Comparison of ENCODE assay signal across 25 cellular contexts in the genomic region with DNA sequence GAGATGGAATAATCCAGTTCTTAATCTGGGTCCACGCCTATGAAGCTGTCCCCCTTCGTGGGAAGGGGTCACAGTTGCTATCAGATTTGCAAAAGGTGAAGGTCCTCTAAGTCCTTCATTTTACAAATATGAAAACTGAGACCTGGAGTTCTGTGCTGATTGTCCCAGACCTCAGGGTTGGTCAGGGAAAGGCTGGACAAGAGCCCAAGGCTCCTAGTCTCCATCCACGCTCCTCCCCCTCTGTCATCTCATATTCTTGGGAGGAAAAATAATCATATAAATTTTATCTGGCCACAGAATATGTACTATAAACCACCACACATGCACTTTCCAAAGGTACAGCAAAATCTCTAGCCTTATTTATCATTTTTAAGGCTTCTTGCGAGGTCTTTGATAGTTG. TPM values are rescaled to one million over a fixed set of nuclear protein-coding genes. Genes with fewer than 3 reads are reported as not detected.
DNase-seq lines count a peak whose midpoint lies in the region; ATAC-seq and TF ChIP-seq lines count a peak whose summit lies in the region.
"Had no signal": no experiment of that assay in that cellular context is flagged by ENCODE, and none has a peak within 500 bp of the region (broad histone marks: within the 10 kb centered on the region; RNA-seq: fewer than 3 reads in every experiment).

No MANE protein-coding gene starts in this region.

- H3F3A ChIP-seq in PC-3 (ENCODE audit: low read length, unreplicated experiment): no peaks in the 10 kb centered on the region

- H3K36me3 ChIP-seq in PC-3 (ENCODE audit: low read depth, low read length) (no peaks in the 10 kb centered on the region), esophagus muscularis mucosa (no peaks in the 10 kb centered on the region), neutrophil (no peaks in the 10 kb centered on the region), transverse colon (no peaks in the 10 kb centered on the region), sigmoid colon (no peaks in the 10 kb centered on the region)

- TF ChIP-seq POLR2A in esophagus muscularis mucosa (IDR thresholded peaks at IDR 0.05; ENCODE audit: low read depth): no peak
- TF ChIP-seq POLR2A in transverse colon (IDR thresholded peaks at IDR 0.05): no peak
- no peak for TF ChIP-seq POLR2A in sigmoid colon (IDR thresholded peaks at IDR 0.05)

- no peak for TF ChIP-seq EP300 in esophagus muscularis mucosa (IDR thresholded peaks at IDR 0.05)
- no peak for TF ChIP-seq EP300 in transverse colon (IDR thresholded peaks at IDR 0.05; ENCODE audit: low read depth)
- no peak for TF ChIP-seq EP300 in sigmoid colon (IDR thresholded peaks at IDR 0.05)

- no peaks in the 10 kb centered on the region for H3K27me3 ChIP-seq in PC-3 (ENCODE audit: low read length)
- H3K27me3 ChIP-seq in esophagus muscularis mucosa: no peaks in the 10 kb centered on the region
- no peaks in the 10 kb centered on the region for H3K27me3 ChIP-seq in neutrophil
- H3K27me3 ChIP-seq in transverse colon: no peaks in the 10 kb centered on the region
- no peaks in the 10 kb centered on the region for H3K27me3 ChIP-seq in sigmoid colon

- peaks cover 4% of the 10 kb centered on the region in 2 donors for H3K36me3 Mint-ChIP-seq in CD14-positive monocyte
- H3K36me3 Mint-ChIP-seq: activated naive CD4-positive, alpha-beta T cell treated with anti-CD3 and anti-CD28 coated beads, Interleukin-2, amount 50 U/mL, for 24 hours; naive thymus-derived CD8-positive, alpha-beta T cell had no signal

- BruUV-seq in PC-3 (replicated peaks; lab: Mats Ljungman, UMichigan): no TSS peak

- no peak overlapping the region for H3K27ac Mint-ChIP-seq in CD14-positive monocyte
- H3K27ac Mint-ChIP-seq: activated naive CD4-positive, alpha-beta T cell treated with anti-CD3 and anti-CD28 coated beads, Interleukin-2, amount 50 U/mL, for 24 hours; activated T-helper 2 cell treated with anti-CD3 and anti-CD28 coated beads, Interferon-gamma antibody, Interleukin-2, Interleukin-4, amounts not matched to agents 10 μg/mL and 5 μg/mL and 100 μg/mL, durations not matched to agents 14 hours and 24 hours and 36 hours; GM23338 had no signal

- no peak overlapping the region for H3K9ac ChIP-seq in PC-3 (ENCODE audit: low read length)

- H3K9me3 ChIP-seq in PC-3 (ENCODE audit: low read length) (no peaks in the 10 kb centered on the region), esophagus muscularis mucosa (no peaks in the 10 kb centered on the region), neutrophil (no peaks in the 10 kb centered on the region), transverse colon (no peaks in the 10 kb centered on the region), sigmoid colon (no peaks in the 10 kb centered on the region)

- TF ChIP-seq CTCF in PC-3 (conservative IDR thresholded peaks at IDR 0.05; ENCODE audit: low read depth, low read length): no peak
- no peak for TF ChIP-seq CTCF in esophagus muscularis mucosa (IDR thresholded peaks at IDR 0.05)
- TF ChIP-seq CTCF in neutrophil (IDR thresholded peaks at IDR 0.05): no peak
- TF ChIP-seq CTCF in transverse colon (IDR thresholded peaks at IDR 0.05): no peak
- no peak for TF ChIP-seq CTCF in CD14-positive monocyte (IDR thresholded peaks at IDR 0.05)
- TF ChIP-seq CTCF in sigmoid colon (IDR thresholded peaks at IDR 0.05): no peak

- no peak overlapping the region for H3K4me3 ChIP-seq in PC-3 (ENCODE audit: low read length)
- H3K4me3 ChIP-seq in esophagus muscularis mucosa: no peak overlapping the region
- H3K4me3 ChIP-seq in neutrophil (ENCODE audit: low read depth in 1 of 2, low read length in 1 of 2): no peak overlapping the region
- no peak overlapping the region for H3K4me3 ChIP-seq in transverse colon
- H3K4me3 ChIP-seq in sigmoid colon: no peak overlapping the region
- H3K4me3 ChIP-seq: GM23338 had no signal

- H3K27me3 Mint-ChIP-seq in CD14-positive monocyte (ENCODE audit: low read depth in 3 of 3): peaks cover 0 to 3% (median 0%) of the 10 kb centered on the region in 3 donors
- H3K27me3 Mint-ChIP-seq: activated naive CD4-positive, alpha-beta T cell treated with anti-CD3 and anti-CD28 coated beads, Interleukin-2, amount 50 U/mL, for 24 hours; naive thymus-derived CD8-positive, alpha-beta T cell had no signal

- no peak overlapping the region for H3K4me3 Mint-ChIP-seq in CD14-positive monocyte
- H3K4me3 Mint-ChIP-seq: activated naive CD4-positive, alpha-beta T cell treated with anti-CD3 and anti-CD28 coated beads, Interleukin-2, amount 50 U/mL, for 24 hours; GM23338; naive thymus-derived CD8-positive, alpha-beta T cell had no signal

- H3K4me1 Mint-ChIP-seq in CD14-positive monocyte: peaks cover 56% of the 10 kb centered on the region

- H3K4me1 ChIP-seq in PC-3 (ENCODE audit: insufficient read depth, low read length): peaks cover 22% of the 10 kb centered on the region
- H3K4me1 ChIP-seq in esophagus muscularis mucosa: peaks cover 40 to 93% (median 86%) of the 10 kb centered on the region in 4 donors
- H3K4me1 ChIP-seq in neutrophil (ENCODE audit: control insufficient read depth in 1 of 2, insufficient read depth in 1 of 2, low read depth in 1 of 2, low read length in 1 of 2): peaks cover 39 to 43% of the 10 kb centered on the region in 2 experiments
- peaks cover 54 to 90% (median 76%) of the 10 kb centered on the region in 4 donors for H3K4me1 ChIP-seq in transverse colon
- peaks cover 0 to 75% (median 62%) of the 10 kb centered on the region in 4 donors for H3K4me1 ChIP-seq in sigmoid colon

- 86% methylated on average over 4 of the region's 4 CpGs for WGBS in esophagus muscularis mucosa
- 81 to 85% methylated on average over 3 to 4 of the region's 4 CpGs for WGBS in transverse colon (ENCODE audit: low coverage in 1 of 2), 2 donors
- WGBS in sigmoid colon, 2 donors: 75 to 89% methylated on average over 4 of the region's 4 CpGs

- H3K9me3 Mint-ChIP-seq in CD14-positive monocyte: no peaks in the 10 kb centered on the region
- H3K9me3 Mint-ChIP-seq: activated naive CD4-positive, alpha-beta T cell treated with anti-CD3 and anti-CD28 coated beads, Interleukin-2, amount 50 U/mL, for 24 hours; activated T-helper 2 cell treated with anti-CD3 and anti-CD28 coated beads, Interferon-gamma antibody, Interleukin-2, Interleukin-4, amounts not matched to agents 10 μg/mL and 5 μg/mL and 100 μg/mL, durations not matched to agents 14 hours and 24 hours and 36 hours; GM23338; naive thymus-derived CD8-positive, alpha-beta T cell had no signal

- no peaks in the 10 kb centered on the region for H3K9me2 ChIP-seq in PC-3 (replicated peaks; ENCODE audit: low read length)

- CTCF ChIA-PET in PC-3 (lab: Charles Lee): no interaction called here

- H3K79me2 ChIP-seq in PC-3 (ENCODE audit: low read length): peaks cover 98% of the 10 kb centered on the region

- peaks cover 40% of the 10 kb centered on the region for H4K20me1 ChIP-seq in PC-3 (ENCODE audit: low read length)

- in situ Hi-C loops in transverse colon (cut with MboI; ENCODE audit: low pct_ligation_motif_present in 1 of 4, low pct_unique_long_range_greater_than_20kb in 1 of 4, low sequenced_read_pairs in 3 of 4): no loop called here

- POLR2A ChIA-PET in PC-3 (lab: Charles Lee; ENCODE audit: unreplicated experiment): no interaction called here

- H3K27ac ChIP-seq in PC-3 (ENCODE audit: low read length) (no peak overlapping the region; the same call in 1 of the 2 replicates), esophagus muscularis mucosa (replicated peaks in 1 of 4) (peak overlapping the region; percentile 62 to 74 (median 67)), neutrophil (peak overlapping the region; percentile 47), transverse colon (peak overlapping the region; percentile 83 to 93 (median 85)), sigmoid colon (peak overlapping the region in 2 of 4 donors; percentile 2 to 65)

- intact Hi-C loops in PC-3 (cut with micrococcal nuclease): no loop called here
- intact Hi-C loops in esophagus muscularis mucosa (cut with DNase I): no loop called here
- intact Hi-C loops in transverse colon (cut with DNase I; ENCODE audit: low total_unique reads): no loop called here
- intact Hi-C loops in CD14-positive monocyte (cut with micrococcal nuclease): no loop called here
- intact Hi-C loops in sigmoid colon (cut with DNase I): no loop called here

- H2AFZ ChIP-seq in PC-3 (ENCODE audit: low read length): no peak overlapping the region
- H2AFZ ChIP-seq: GM23338 had no signal

- DNase-seq in PC-3 (no peak), esophagus muscularis mucosa (ENCODE audit: extremely low spot score) (no peak), transverse colon (no peak), HUDEP-2 (lab: John Stamatoyannopoulos, UW; ENCODE audit: unreplicated experiment in 76 of 76) (no peak), CD14-positive monocyte (ENCODE audit: low spot score) (no peak), sigmoid colon (no peak)
- DNase-seq: activated CD4-positive, alpha-beta T cell treated with anti-CD3 and anti-CD28 coated beads for 4 hours; activated CD8-positive, alpha-beta memory T cell treated with anti-CD3 and anti-CD28 coated beads for 24 hours; activated T-cell treated with anti-CD3 and anti-CD28 coated beads for 4 hours; DMS79; GDM1; glutamatergic neuron; left ventricle myocardium superior; naive thymus-derived CD8-positive, alpha-beta T cell; NCI-H1092; NCI-H1694 treated with DMSO at 0.1 percent for 48 hours; NCI-H446; NCI-H774; occipital lobe; stimulated activated naive CD4-positive, alpha-beta T cell; SW 1271 had no signal

- ATAC-seq in PC-3: no peak
- ATAC-seq: GM23338; left ventricle myocardium superior; naive thymus-derived CD8-positive, alpha-beta T cell had no signal

- peak overlapping the region; percentile 22; the same call in 1 of the 2 replicates for H3K4me2 ChIP-seq in PC-3 (ENCODE audit: low read length)
- H3K4me2 ChIP-seq: GM23338 had no signal

RNA-seq across cellular contexts. Expression of gene PACSIN2, which starts 5.5 kb away (rescaled TPM):
- total RNA-seq in PC-3 (2014; rRNA removed) (25.7 and 46.1 TPM in 2 replicates), esophagus muscularis mucosa (100 to 1,000 TPM in 3 of 4 donors, 10 to 100 TPM in 1; 91.1 to 147 (median 116) TPM), transverse colon (100 to 1,000 TPM in 3 of 4 donors, 10 to 100 TPM in 1; 53.9 to 250 (median 198) TPM), sigmoid colon (10 to 100 TPM; 44.2 to 52.3 (median 48.3) TPM)
- polyA plus RNA-seq in CD14-positive monocyte (10 to 100 TPM; 31.2 to 40.2 TPM), sigmoid colon (100 to 1,000 TPM in 1 of 3 donors, 10 to 100 TPM in 2; 75.1 to 126 (median 91.4) TPM)
